1 cellular context compared by ENCODE assay signal in genomic region chr7:36473454-36474282, GRCh38.
TF ChIP-seq lines count a peak whose summit lies in the region.

No MANE protein-coding gene starts in this region.

TF ChIP-seq in K562, 482 proteins besides CTCF, POLR2A, EP300 and RAD21 (continued from another document and continues in another):
- TF ChIP-seq BMI1 (IDR thresholded peaks at IDR 0.05; ENCODE audit: low read length) = no peak
- no peak for TF ChIP-seq SOX6 (IDR thresholded peaks at IDR 0.05)
- TF ChIP-seq SMAD2 (IDR thresholded peaks at IDR 0.05; ENCODE audit: low read depth, low read length) = no peak
- TF ChIP-seq BRF2 (IDR thresholded peaks at IDR 0.05; ENCODE audit: borderline replicate concordance, insufficient read depth, insufficient read length) = no peak
- no peak for TF ChIP-seq ZNF445 (CRISPR knock-in tag; IDR thresholded peaks at IDR 0.05; ENCODE audit: low read depth)
- no peak for TF ChIP-seq ZNF24 (IDR thresholded peaks at IDR 0.05)
- no peak for TF ChIP-seq OTX1 (CRISPR knock-in tag; IDR thresholded peaks at IDR 0.05)
- no peak for TF ChIP-seq FUS (optimal IDR thresholded peaks at IDR 0.05; ENCODE audit: low read depth, low read length)
- no peak for TF ChIP-seq FOXJ3 (CRISPR knock-in tag; IDR thresholded peaks at IDR 0.05)
- TF ChIP-seq SMC3 (conservative IDR thresholded peaks at IDR 0.05; ENCODE audit: insufficient read depth, low read depth, low read length) = peak; percentile 88
- TF ChIP-seq ZNF184 (CRISPR knock-in tag; IDR thresholded peaks at IDR 0.05) = no peak
- no peak for TF ChIP-seq MLLT1 (IDR thresholded peaks at IDR 0.05)
- TF ChIP-seq HMG20B (CRISPR knock-in tag; IDR thresholded peaks at IDR 0.05) = no peak
- TF ChIP-seq PRDM10 (IDR thresholded peaks at IDR 0.05; ENCODE audit: partially characterized antibody) = no peak
- TF ChIP-seq TAF9B (IDR thresholded peaks at IDR 0.05; ENCODE audit: partially characterized antibody) = no peak
- 0 out of 2 replicates have a peak, but pooled peaks have one; percentile 26 for TF ChIP-seq SP1 (CRISPR knock-in tag; IDR thresholded peaks at IDR 0.05)
- TF ChIP-seq ZFP36 (IDR thresholded peaks at IDR 0.05; ENCODE audit: low read depth, low read length, partially characterized antibody) = no peak
- 0 out of 4 replicates have a peak, but pooled peaks of 1 of the 2 experiments have one; percentile 29 for TF ChIP-seq RCOR1 (IDR thresholded peaks at IDR 0.05; ENCODE audit: borderline replicate concordance in 1 of 2, low read depth in 2 of 2, low read length in 2 of 2)
- 0 out of 2 replicates have a peak, but pooled peaks have one; percentile 25 for TF ChIP-seq RNF2 (IDR thresholded peaks at IDR 0.05)
- TF ChIP-seq CEBPB (tag; IDR thresholded peaks at IDR 0.05) = peak; percentile 74
- TF ChIP-seq TRIM24 (IDR thresholded peaks at IDR 0.05) = no peak
- TF ChIP-seq HSF4 (CRISPR knock-in tag; IDR thresholded peaks at IDR 0.05; ENCODE audit: borderline replicate concordance) = no peak
- TF ChIP-seq CREBBP (IDR thresholded peaks at IDR 0.05; ENCODE audit: low read depth, low read length) = no peak
- TF ChIP-seq RBM22 (IDR thresholded peaks at IDR 0.05; ENCODE audit: low read depth, low read length, poor library complexity, severe bottlenecking) = no peak
- no peak for TF ChIP-seq ZZZ3 (IDR thresholded peaks at IDR 0.05)
- no peak for TF ChIP-seq PHTF2 (CRISPR knock-in tag; IDR thresholded peaks at IDR 0.05)
- no peak for TF ChIP-seq CHAMP1 (IDR thresholded peaks at IDR 0.05)
- no peak for TF ChIP-seq MYC (IDR thresholded peaks at IDR 0.05; ENCODE audit: low read depth, low read length)
- TF ChIP-seq MYC (CRISPR knock-in tag; IDR thresholded peaks at IDR 0.05; ENCODE audit: borderline replicate concordance, low read depth) = no peak
- TF ChIP-seq MCM7 (IDR thresholded peaks at IDR 0.05) = no peak
- peak; percentile 21; the same call in 1 of the 2 replicates for TF ChIP-seq MAX (CRISPR knock-in tag; IDR thresholded peaks at IDR 0.05)
- no peak for TF ChIP-seq RNF219 (CRISPR knock-in tag; IDR thresholded peaks at IDR 0.05)
- no peak for TF ChIP-seq SRSF3 (IDR thresholded peaks at IDR 0.05; ENCODE audit: insufficient read depth, low read length)
- TF ChIP-seq HDAC1 (IDR thresholded peaks at IDR 0.05) = no peak
- no peak for TF ChIP-seq ZNF146 (CRISPR knock-in tag; IDR thresholded peaks at IDR 0.05; ENCODE audit: unreplicated experiment)
- no peak for TF ChIP-seq GABPB2 (CRISPR knock-in tag; conservative IDR thresholded peaks at IDR 0.05)
- TF ChIP-seq GTF2B (IDR thresholded peaks at IDR 0.05; ENCODE audit: extremely low read depth, insufficient read length) = no peak
- TF ChIP-seq ARID3B (CRISPR knock-in tag; IDR thresholded peaks at IDR 0.05; ENCODE audit: borderline replicate concordance) = no peak
- TF ChIP-seq TRIM28 (IDR thresholded peaks at IDR 0.05) = no peak
- TF ChIP-seq ARHGAP35 (IDR thresholded peaks at IDR 0.05; ENCODE audit: partially characterized antibody) = no peak
- no peak for TF ChIP-seq ETV1 (tag; conservative IDR thresholded peaks at IDR 0.05; ENCODE audit: low read depth)
- no peak for TF ChIP-seq POLR2AphosphoS5 (IDR thresholded peaks at IDR 0.05; ENCODE audit: control insufficient read depth, insufficient read depth, low read depth, low read length)
- TF ChIP-seq MLX (CRISPR knock-in tag; conservative IDR thresholded peaks at IDR 0.05) = no peak
- no peak for TF ChIP-seq ETV6 (IDR thresholded peaks at IDR 0.05; ENCODE audit: borderline replicate concordance in 1 of 2, low read depth in 2 of 2, low read length in 1 of 2)
- peak; percentile 57; the same call in 1 of the 2 replicates for TF ChIP-seq ETV6 (CRISPR knock-in tag; IDR thresholded peaks at IDR 0.05; ENCODE audit: borderline replicate concordance)
- TF ChIP-seq CBFA2T2 (conservative IDR thresholded peaks at IDR 0.05) = 0 out of 2 replicates have a peak, but pooled peaks have one; percentile 44
- TF ChIP-seq SIRT6 (IDR thresholded peaks at IDR 0.05; ENCODE audit: low read depth, low read length) = no peak
- TF ChIP-seq ERF (CRISPR knock-in tag; IDR thresholded peaks at IDR 0.05) = no peak
- TF ChIP-seq TCF3 (CRISPR knock-in tag; IDR thresholded peaks at IDR 0.05) = no peak
- no peak for TF ChIP-seq ZBTB43 (CRISPR knock-in tag; IDR thresholded peaks at IDR 0.05)
- TF ChIP-seq CREB1 (IDR thresholded peaks at IDR 0.05) = no peak
- TF ChIP-seq CREB1 (CRISPR knock-in tag; IDR thresholded peaks at IDR 0.05) = no peak
- no peak for TF ChIP-seq KDM2B (CRISPR knock-in tag; IDR thresholded peaks at IDR 0.05)
- no peak for TF ChIP-seq SPI1 (IDR thresholded peaks at IDR 0.05; ENCODE audit: borderline replicate concordance, low read depth, low read length)
- no peak for TF ChIP-seq CREM (IDR thresholded peaks at IDR 0.05; ENCODE audit: low read depth)
- TF ChIP-seq ETV5 (CRISPR knock-in tag; IDR thresholded peaks at IDR 0.05; ENCODE audit: low read depth) = 0 out of 2 replicates have a peak, but pooled peaks have one; percentile 25
- no peak for TF ChIP-seq NCOA1 (IDR thresholded peaks at IDR 0.05; ENCODE audit: low read depth)
